ENCODE assay signal across 34 cellular contexts in genomic region chr6:7986219-7986618, GRCh38.
"Had no signal": no experiment of that assay in that cellular context is flagged by ENCODE, and none has a peak within 500 bp of the region (broad histone marks: within the 10 kb centered on the region; RNA-seq: fewer than 3 reads in every experiment).

No MANE protein-coding gene starts in this region.

- H3K9me3 ChIP-seq: MG63 had no signal

- H3K27me3 ChIP-seq: MG63 had no signal

- DNase-seq: Karpas-422, Kasumi-1, MG63, MM.1S, MV-4-11, NCI-H1048, NCI-H1092, NCI-H1092 treated with DMSO at 0.1 percent for 48 hours, NCI-H1105, NCI-H1105 treated with DMSO at 0.1 percent for 48 hours, NCI-H1417, NCI-H1417 treated with DMSO at 0.1 percent for 48 hours, NCI-H1436, NCI-H1436 treated with DMSO at 0.1 percent for 48 hours, NCI-H146, NCI-H1694, NCI-H1694 treated with DMSO at 0.1 percent for 48 hours, NCI-H187, NCI-H187 treated with DMSO at 0.1 percent for 48 hours, NCI-H1930, NCI-H2029, NCI-H2029 treated with DMSO at 0.1 percent for 48 hours, NCI-H2081, NCI-H2081 treated with DMSO at 0.1 percent for 48 hours, NCI-H2107, NCI-H2171, NCI-H2171 treated with DMSO at 0.1 percent for 48 hours, NCI-H2227 treated with DMSO at 0.1 percent for 48 hours, NCI-H226, NCI-H345, NCI-H446, NCI-H446 treated with DMSO at 0.1 percent for 48 hours, NCI-H510A, NCI-H510A treated with DMSO at 0.1 percent for 48 hours had no signal

- H3K4me3 ChIP-seq: MG63 had no signal

- H3K36me3 ChIP-seq: MG63 had no signal
